ENCODE assay signal across 22 cellular contexts in genomic region chr16:7914738-7915137, GRCh38.
DNase-seq lines count a peak whose midpoint lies in the region; ATAC-seq and TF ChIP-seq lines count a peak whose summit lies in the region.
"Had no signal": no experiment of that assay in that cellular context is flagged by ENCODE, and none has a peak within 500 bp of the region (broad histone marks: within the 10 kb centered on the region; RNA-seq: fewer than 3 reads in every experiment).

No MANE protein-coding gene starts in this region.

- H3K4me1 ChIP-seq in hepatocyte (ENCODE audit: insufficient read depth), result peaks cover 4% of the 10 kb centered on the region
- H3K4me1 ChIP-seq: A549; BE2C; BLaER1 treated with 17β-estradiol and CSF1 and Interleukin-3, amounts not matched to agents 10 nM and 100 nM had no signal

- H3K79me2 ChIP-seq in hepatocyte, result no peaks in the 10 kb centered on the region

- H3K9me3 ChIP-seq in hepatocyte (ENCODE audit: low read depth), result no peaks in the 10 kb centered on the region
- H3K9me3 ChIP-seq: A549; BLaER1 treated with 17β-estradiol and CSF1 and Interleukin-3, amounts not matched to agents 10 nM and 100 nM had no signal

- H3K36me3 ChIP-seq in hepatocyte (replicated peaks; ENCODE audit: insufficient read depth, low read depth), result no peaks in the 10 kb centered on the region
- H3K36me3 ChIP-seq: BE2C; BLaER1 treated with 17β-estradiol and CSF1 and Interleukin-3, amounts not matched to agents 10 nM and 100 nM had no signal

- no peaks in the 10 kb centered on the region for H4K20me1 ChIP-seq in hepatocyte (ENCODE audit: insufficient read depth, poor library complexity, severe bottlenecking)
- H4K20me1 ChIP-seq: BLaER1 treated with 17β-estradiol and CSF1 and Interleukin-3, amounts not matched to agents 10 nM and 100 nM had no signal

- no peak for ATAC-seq in HG02884 (IDR thresholded peaks at IDR 0.05; ENCODE audit: unreplicated experiment)
- ATAC-seq: A549, GM12878 had no signal

- H2AFZ ChIP-seq in hepatocyte, result no peak overlapping the region
- H2AFZ ChIP-seq: GM23248 had no signal

- no peak overlapping the region for H3K27ac ChIP-seq in hepatocyte
- H3K27ac ChIP-seq: A549; BLaER1 treated with 17β-estradiol and CSF1 and Interleukin-3, amounts not matched to agents 10 nM and 100 nM; GM23248 had no signal

- H3K4me2 ChIP-seq in hepatocyte, result no peak overlapping the region
- H3K4me2 ChIP-seq: A549; BLaER1 treated with 17β-estradiol and CSF1 and Interleukin-3, amounts not matched to agents 10 nM and 100 nM had no signal

- TF ChIP-seq CTCF in hepatocyte (IDR thresholded peaks at IDR 0.05; ENCODE audit: poor library complexity), result no peak

- H3K27me3 ChIP-seq in hepatocyte, result no peaks in the 10 kb centered on the region
- H3K27me3 ChIP-seq: BE2C; BLaER1 treated with 17β-estradiol and CSF1 and Interleukin-3, amounts not matched to agents 10 nM and 100 nM had no signal

- DNase-seq in NCI-H526 (lab: John Stamatoyannopoulos, UW) (peak; percentile 1 to 2), NCI-H526 treated with DMSO at 0.1 percent for 48 hours (lab: John Stamatoyannopoulos, UW) (no peak), hepatocyte (ENCODE audit: low spot score) (peak; percentile 9), mucosa of gallbladder (ENCODE audit: low spot score) (peak; percentile 27), cerebellar nuclear complex (lab: John Stamatoyannopoulos, UW) (no peak)
- DNase-seq: 8988T; ACHN; AML-193; BE2C; CD4-positive, alpha-beta T cell; CD8-positive, alpha-beta memory T cell; DMS 273 treated with DMSO at 0.1 percent for 48 hours; DMS79; EL; GDM1; GM23248; H7; HCEC 1CT had no signal

- no peaks in the 10 kb centered on the region for H3K9me2 ChIP-seq in hepatocyte (replicated peaks; ENCODE audit: insufficient read depth)

- no peak overlapping the region for H3K4me3 ChIP-seq in hepatocyte
- H3K4me3 ChIP-seq: A549; BLaER1 treated with 17β-estradiol and CSF1 and Interleukin-3, amounts not matched to agents 10 nM and 100 nM; GM12878; GM23248 had no signal

Comparison
In these comparisons a context has a peak if more than half of its experiments do, and no peak if none do; other contexts are left out.
1. DNase-seq: peak in NCI-H526 (2 of 2), hepatocyte (single experiment) and mucosa of gallbladder (single experiment); none in NCI-H526 treated with DMSO at 0.1 percent for 48 hours (single experiment) and cerebellar nuclear complex (0 of 2).